Comparison of ENCODE assay signal across 11 cellular contexts in genomic region chr17:76248013-76248782, GRCh38. TPM values are rescaled to one million over a fixed set of nuclear protein-coding genes. Genes with fewer than 3 reads are reported as not detected.
A peak's percentile ranks its signal among the peaks of the same experiment; 100 is the strongest.
DNase-seq lines count a peak whose midpoint lies in the region; ATAC-seq and TF ChIP-seq lines count a peak whose summit lies in the region.
"Had no signal": no experiment of that assay in that cellular context is flagged by ENCODE, and none has a peak within 500 bp of the region (broad histone marks: within the 10 kb centered on the region; RNA-seq: fewer than 3 reads in every experiment).

No MANE protein-coding gene starts in this region.

- peaks cover 72% of the 10 kb centered on the region for H3K4me1 Mint-ChIP-seq in stimulated activated naive CD8-positive, alpha-beta T cell treated with anti-CD3 and anti-CD28 coated beads, Interleukin-15, amount 100 ng/mL, for 72 hours
- peaks cover 34% of the 10 kb centered on the region for H3K4me1 Mint-ChIP-seq in T-helper 17 cell

- DNase-seq in stimulated activated naive CD8-positive, alpha-beta T cell treated with anti-CD3 and anti-CD28 coated beads, Interleukin-15, amount 100 ng/mL, for 72 hours, result no peak
- no peak for DNase-seq in stimulated activated naive CD8-positive, alpha-beta T cell treated with anti-CD3 and anti-CD28 coated beads, Interleukin-15, Interleukin-2, amounts not matched to agents 100 U/mL and 50 U/mL, for 24 hours
- DNase-seq in T-helper 17 cell (no peak), foreskin fibroblast (peak in 1 of 2 donors; percentile 56), H7 (no peak), NCI-H345 (lab: John Stamatoyannopoulos, UW) (no peak), HAP-1 (ENCODE audit: low spot score in 2 of 2) (no peak)
- no peak for DNase-seq in stimulated activated CD4-positive, alpha-beta T cell treated with anti-CD3 and anti-CD28 coated beads, Interleukin-12 subunit alpha, Interleukin-12 subunit beta, amount 100 ng/mL, for 4 hours
- DNase-seq: NCI-H1436 treated with DMSO at 0.1 percent for 48 hours, RPMI8226 had no signal

- no peaks in the 10 kb centered on the region for H3K27me3 Mint-ChIP-seq in stimulated activated naive CD8-positive, alpha-beta T cell treated with anti-CD3 and anti-CD28 coated beads, Interleukin-15, amount 100 ng/mL, for 72 hours
- H3K27me3 Mint-ChIP-seq in T-helper 17 cell, result no peaks in the 10 kb centered on the region

- H3K9me3 ChIP-seq in T-helper 17 cell (ENCODE audit: control insufficient read depth, low read length, poor library complexity, severe bottlenecking), result no peaks in the 10 kb centered on the region
- H3K9me3 ChIP-seq in HAP-1, result no peaks in the 10 kb centered on the region

- H3K4me3 ChIP-seq in foreskin fibroblast (ENCODE audit: low read depth in 1 of 2, low read length in 2 of 2), result no peak overlapping the region
- H3K4me3 ChIP-seq in H7 (ENCODE audit: insufficient read depth, low read depth, low read length), result no peak overlapping the region
- no peak overlapping the region for H3K4me3 ChIP-seq in HAP-1

- peak overlapping the region; percentile 59 to 90 for H3K27ac Mint-ChIP-seq in stimulated activated naive CD8-positive, alpha-beta T cell treated with anti-CD3 and anti-CD28 coated beads, Interleukin-15, amount 100 ng/mL, for 72 hours
- peak overlapping the region; percentile 73 for H3K27ac Mint-ChIP-seq in T-helper 17 cell

- no peak for ATAC-seq in stimulated activated naive CD8-positive, alpha-beta T cell treated with anti-CD3 and anti-CD28 coated beads, Interleukin-15, amount 100 ng/mL, for 72 hours
- ATAC-seq in stimulated activated naive CD8-positive, alpha-beta T cell treated with anti-CD3 and anti-CD28 coated beads, Interleukin-15, Interleukin-2, amounts not matched to agents 100 U/mL and 50 U/mL, for 24 hours, result no peak
- no peak for ATAC-seq in T-helper 17 cell

- peak; percentile 8 for TF ChIP-seq CTCF in foreskin fibroblast (IDR thresholded peaks at IDR 0.05; ENCODE audit: low read depth, low read length)

- H3K36me3 ChIP-seq in H7 (replicated peaks; ENCODE audit: control insufficient read depth, insufficient read depth, low read length) (no peaks in the 10 kb centered on the region), HAP-1 (replicated peaks) (no peaks in the 10 kb centered on the region)

- in situ Hi-C loops in HAP-1 (cut with MboI; ENCODE audit: low sequenced_read_pairs), result no loop called here

- H3K27me3 ChIP-seq in H7 (ENCODE audit: control insufficient read depth, insufficient read depth, low read length) (no peaks in the 10 kb centered on the region), HAP-1 (ENCODE audit: low read depth) (no peaks in the 10 kb centered on the region)

- H3K4me1 ChIP-seq in HAP-1, result no peaks in the 10 kb centered on the region

- H3K36me3 Mint-ChIP-seq in T-helper 17 cell (ENCODE audit: low read depth), result no peaks in the 10 kb centered on the region
- H3K36me3 Mint-ChIP-seq: brain had no signal

- peak overlapping the region; percentile 9 to 41 for H3K4me3 Mint-ChIP-seq in stimulated activated naive CD8-positive, alpha-beta T cell treated with anti-CD3 and anti-CD28 coated beads, Interleukin-15, amount 100 ng/mL, for 72 hours
- H3K4me3 Mint-ChIP-seq in T-helper 17 cell, result no peak overlapping the region

- H3K9me3 Mint-ChIP-seq in stimulated activated naive CD8-positive, alpha-beta T cell treated with anti-CD3 and anti-CD28 coated beads, Interleukin-15, amount 100 ng/mL, for 72 hours, result no peaks in the 10 kb centered on the region

RNA-seq across cellular contexts. Expression of gene RNF157, which starts 7.9 kb away (rescaled TPM):
- 10 to 100 TPM; 43.5 to 45.3 TPM for total RNA-seq in T-helper 17 cell
- total RNA-seq in H7 (2014; rRNA removed; shearing (Covaris generic)), result 4.2 and 5.6 TPM in 2 replicates

RNA-seq across cellular contexts. Expression of gene UBALD2, which starts 16.9 kb away (rescaled TPM):
- total RNA-seq in T-helper 17 cell, result 100 to 1,000 TPM; 201 to 252 TPM
- total RNA-seq in H7 (2014; rRNA removed; shearing (Covaris generic)), result 21.3 and 24.8 TPM in 2 replicates

RNA-seq across cellular contexts. Expression of gene QRICH2, which starts 59.9 kb away (rescaled TPM):
- 1 to 10 TPM; 1.7 to 3.6 TPM for total RNA-seq in T-helper 17 cell
- 0.70 and 1.1 TPM in 2 replicates for total RNA-seq in H7 (2014; rRNA removed; shearing (Covaris generic))
